Comparison of ENCODE assay signal across 25 cellular contexts in genomic region chr1:204599098-204599497, GRCh38.
"Had no signal": no experiment of that assay in that cellular context is flagged by ENCODE, and none has a peak within 500 bp of the region (broad histone marks: within the 10 kb centered on the region; RNA-seq: fewer than 3 reads in every experiment).

No MANE protein-coding gene starts in this region.

- H3K4me1 Mint-ChIP-seq: stimulated activated naive CD8-positive, alpha-beta T cell treated with anti-CD3 and anti-CD28 coated beads, Interleukin-15, amount 100 ng/mL, for 72 hours had no signal

- ATAC-seq: effector memory CD8-positive, alpha-beta T cell; gastroesophageal sphincter; heart left ventricle; left cardiac atrium; left lung; naive thymus-derived CD8-positive, alpha-beta T cell; right lobe of liver; stimulated activated naive CD8-positive, alpha-beta T cell treated with anti-CD3 and anti-CD28 coated beads, Interleukin-15, amount 100 ng/mL, for 72 hours; upper lobe of right lung had no signal

- DNase-seq: cortex of kidney; effector memory CD8-positive, alpha-beta T cell; erythroblast; heart left ventricle; left cardiac atrium; left lung; naive thymus-derived CD8-positive, alpha-beta T cell; nephron progenitor cell; occipital lobe; ovary; right lobe of liver; small intestine; stimulated activated CD4-positive, alpha-beta T cell treated with anti-CD3 and anti-CD28 coated beads, Interleukin-15, amount 100 ng/mL, for 24 hours; stimulated activated CD4-positive, alpha-beta T cell treated with anti-CD3 and anti-CD28 coated beads, Interleukin-2, amount 100 ng/mL, for 48 hours; stimulated activated naive CD4-positive, alpha-beta T cell; stimulated activated naive CD8-positive, alpha-beta T cell treated with anti-CD3 and anti-CD28 coated beads, Interleukin-15, amount 100 ng/mL, for 72 hours; transverse colon; upper lobe of right lung; uterus had no signal

- H3K27me3 ChIP-seq: gastroesophageal sphincter, hepatocyte, ovary, right lobe of liver, transverse colon, upper lobe of right lung, uterus had no signal

- H3K9me3 Mint-ChIP-seq: effector memory CD8-positive, alpha-beta T cell; naive thymus-derived CD8-positive, alpha-beta T cell; nephron progenitor cell; stimulated activated naive CD8-positive, alpha-beta T cell treated with anti-CD3 and anti-CD28 coated beads, Interleukin-15, amount 100 ng/mL, for 72 hours had no signal

- H3K27me3 Mint-ChIP-seq: effector memory CD8-positive, alpha-beta T cell; naive thymus-derived CD8-positive, alpha-beta T cell; stimulated activated naive CD8-positive, alpha-beta T cell treated with anti-CD3 and anti-CD28 coated beads, Interleukin-15, amount 100 ng/mL, for 72 hours had no signal

- H3K9me3 ChIP-seq: gastroesophageal sphincter, heart left ventricle, left lung, ovary, right lobe of liver, suprapubic skin, transverse colon, upper lobe of right lung, uterus had no signal

- H3K27ac ChIP-seq: foreskin keratinocyte, gastroesophageal sphincter, heart left ventricle, hepatocyte, left lung, ovary, right lobe of liver, suprapubic skin, transverse colon, upper lobe of right lung, uterus had no signal

- H3K36me3 ChIP-seq: gastroesophageal sphincter, heart left ventricle, left lung, ovary, right lobe of liver, suprapubic skin, transverse colon, upper lobe of right lung, uterus had no signal

- H3K27ac Mint-ChIP-seq: effector memory CD8-positive, alpha-beta T cell; nephron progenitor cell; stimulated activated naive CD8-positive, alpha-beta T cell treated with anti-CD3 and anti-CD28 coated beads, Interleukin-15, amount 100 ng/mL, for 72 hours had no signal

- H3K4me3 ChIP-seq: gastroesophageal sphincter, heart left ventricle, hepatocyte, left lung, ovary, right lobe of liver, suprapubic skin, transverse colon, upper lobe of right lung, uterus had no signal

- H3K79me2 ChIP-seq: hepatocyte had no signal

- H2AFZ ChIP-seq: hepatocyte had no signal

- FAIRE-seq: endometrium, islet of Langerhans, small intestine had no signal

- H3K4me1 ChIP-seq: foreskin keratinocyte, gastroesophageal sphincter, heart left ventricle, left lung, suprapubic skin, transverse colon, upper lobe of right lung, uterus had no signal

- H3K4me3 Mint-ChIP-seq: effector memory CD8-positive, alpha-beta T cell; naive thymus-derived CD8-positive, alpha-beta T cell; nephron progenitor cell; stimulated activated naive CD8-positive, alpha-beta T cell treated with anti-CD3 and anti-CD28 coated beads, Interleukin-15, amount 100 ng/mL, for 72 hours had no signal

- H3K4me2 ChIP-seq: hepatocyte had no signal
